4 cellular contexts compared by ENCODE assay signal in the genomic region with DNA sequence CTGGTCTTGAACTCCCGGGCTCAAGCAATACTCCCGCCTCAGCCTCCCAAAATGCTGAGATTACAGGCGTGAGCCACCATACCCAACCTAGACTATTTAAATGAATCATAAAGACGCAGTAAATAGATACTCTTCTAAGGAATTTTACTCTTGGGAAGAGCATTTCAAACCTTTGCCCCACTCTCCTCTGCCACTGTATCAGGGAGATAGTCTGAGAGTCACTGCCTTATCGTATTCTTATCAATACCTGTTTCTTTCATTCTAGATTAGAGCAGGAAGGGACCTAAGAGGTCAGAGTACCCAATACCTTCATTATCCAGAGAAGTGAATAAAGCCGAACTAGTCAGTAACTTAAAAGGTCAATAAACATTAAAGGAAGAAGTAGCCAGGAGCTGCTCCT.
"Had no signal": no experiment of that assay in that cellular context is flagged by ENCODE, and none has a peak within 500 bp of the region (broad histone marks: within the 10 kb centered on the region; RNA-seq: fewer than 3 reads in every experiment).

No MANE protein-coding gene starts in this region.

- H2AFZ ChIP-seq: GM23248 had no signal

- H3K9ac ChIP-seq: GM23248 had no signal

- H3K27ac Mint-ChIP-seq: HFFc6 had no signal

- H3K9me3 ChIP-seq: HAP-1 had no signal

- H3K36me3 ChIP-seq: HAP-1 had no signal

- H3K4me3 Mint-ChIP-seq: HFFc6 had no signal

- H3K4me3 ChIP-seq: GM23248, HAP-1 had no signal

- FAIRE-seq: HTR-8/SVneo had no signal

- H3K27ac ChIP-seq: GM23248 had no signal

- H3K9me3 Mint-ChIP-seq: HFFc6 had no signal
